2 cellular contexts compared by ENCODE assay signal in the genomic region with DNA sequence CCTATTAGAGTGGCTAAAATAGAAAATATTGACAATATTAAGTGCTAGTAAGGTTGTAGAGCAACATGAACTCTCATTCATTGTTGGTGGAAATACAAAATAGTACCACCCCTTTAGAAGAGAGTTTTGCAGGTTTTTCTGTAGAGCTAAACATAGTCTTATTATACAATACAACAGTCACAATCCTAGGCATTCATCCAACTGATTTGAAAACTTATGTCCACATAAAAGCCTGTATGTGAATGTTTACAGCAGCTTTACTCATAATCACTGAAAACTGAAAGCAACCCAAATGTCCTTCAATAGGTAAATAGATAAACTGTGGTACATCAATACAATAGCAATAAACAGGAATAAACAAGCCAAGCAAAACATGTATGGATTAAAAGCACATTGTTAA.
TF ChIP-seq lines count a peak whose summit lies in the region.

No MANE protein-coding gene starts in this region.

TF ChIP-seq in A549, 52 proteins besides CTCF, POLR2A, EP300 and RAD21 (continued from another document):
- TF ChIP-seq, protein P1, sequence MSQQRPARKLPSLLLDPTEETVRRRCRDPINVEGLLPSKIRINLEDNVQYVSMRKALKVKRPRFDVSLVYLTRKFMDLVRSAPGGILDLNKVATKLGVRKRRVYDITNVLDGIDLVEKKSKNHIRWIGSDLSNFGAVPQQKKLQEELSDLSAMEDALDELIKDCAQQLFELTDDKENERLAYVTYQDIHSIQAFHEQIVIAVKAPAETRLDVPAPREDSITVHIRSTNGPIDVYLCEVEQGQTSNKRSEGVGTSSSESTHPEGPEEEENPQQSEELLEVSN (IDR thresholded peaks at IDR 0.05; ENCODE audit: borderline replicate concordance, low read depth): no peak

TF ChIP-seq in IMR-90, 13 proteins besides CTCF, POLR2A, EP300 and RAD21 (continued from another document):
- TF ChIP-seq, protein P2, sequence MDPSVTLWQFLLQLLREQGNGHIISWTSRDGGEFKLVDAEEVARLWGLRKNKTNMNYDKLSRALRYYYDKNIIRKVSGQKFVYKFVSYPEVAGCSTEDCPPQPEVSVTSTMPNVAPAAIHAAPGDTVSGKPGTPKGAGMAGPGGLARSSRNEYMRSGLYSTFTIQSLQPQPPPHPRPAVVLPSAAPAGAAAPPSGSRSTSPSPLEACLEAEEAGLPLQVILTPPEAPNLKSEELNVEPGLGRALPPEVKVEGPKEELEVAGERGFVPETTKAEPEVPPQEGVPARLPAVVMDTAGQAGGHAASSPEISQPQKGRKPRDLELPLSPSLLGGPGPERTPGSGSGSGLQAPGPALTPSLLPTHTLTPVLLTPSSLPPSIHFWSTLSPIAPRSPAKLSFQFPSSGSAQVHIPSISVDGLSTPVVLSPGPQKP (IDR thresholded peaks at IDR 0.05; ENCODE audit: borderline replicate concordance, low read depth, low read length): no peak
- TF ChIP-seq NFE2L2 (IDR thresholded peaks at IDR 0.05; ENCODE audit: low read depth, low read length) (no peak), CEBPB (IDR thresholded peaks at IDR 0.05; ENCODE audit: low read depth, low read length) (no peak), RFX5 (IDR thresholded peaks at IDR 0.05; ENCODE audit: low read depth, low read length) (no peak)
